ENCODE assay signal across 1 cellular context in genomic region chr11:32968541-32968940, GRCh38.
TF ChIP-seq lines count a peak whose summit lies in the region.

No MANE protein-coding gene starts in this region.

TF ChIP-seq in WTC11, 78 proteins besides CTCF, POLR2A, EP300 and RAD21 (continued from another document):
- TF ChIP-seq, protein P1, sequence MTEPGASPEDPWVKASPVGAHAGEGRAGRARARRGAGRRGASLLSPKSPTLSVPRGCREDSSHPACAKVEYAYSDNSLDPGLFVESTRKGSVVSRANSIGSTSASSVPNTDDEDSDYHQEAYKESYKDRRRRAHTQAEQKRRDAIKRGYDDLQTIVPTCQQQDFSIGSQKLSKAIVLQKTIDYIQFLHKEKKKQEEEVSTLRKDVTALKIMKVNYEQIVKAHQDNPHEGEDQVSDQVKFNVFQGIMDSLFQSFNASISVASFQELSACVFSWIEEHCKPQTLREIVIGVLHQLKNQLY (CRISPR knock-in tag; IDR thresholded peaks at IDR 0.05), result no peak
- no peak for TF ChIP-seq NFATC4 (CRISPR knock-in tag; IDR thresholded peaks at IDR 0.05)
TF ChIP-seq in WTC11: peak in this region for 0.
